11 cellular contexts compared by ENCODE assay signal in genomic region chr6:10402648-10403311, GRCh38. TPM values are rescaled to one million over a fixed set of nuclear protein-coding genes. Genes with fewer than 3 reads are reported as not detected.
DNase-seq lines count a peak whose midpoint lies in the region; ATAC-seq, FAIRE-seq and TF ChIP-seq lines count a peak whose summit lies in the region.
"Had no signal": no experiment of that assay in that cellular context is flagged by ENCODE, and none has a peak within 500 bp of the region (broad histone marks: within the 10 kb centered on the region; RNA-seq: fewer than 3 reads in every experiment).

No MANE protein-coding gene starts in this region.

- H3K4me2 ChIP-seq in PC-3 (ENCODE audit: low read length) (peak overlapping the region; percentile 96), H1 (ENCODE audit: insufficient read depth in 1 of 2, low read depth in 2 of 2, low read length in 2 of 2) (peak overlapping the region in 1 of 2 experiments; percentile 79; a peak in 1 of 4 replicates)

- H4K20me1 ChIP-seq in PC-3 (ENCODE audit: low read length) (peaks cover 3% of the 10 kb centered on the region), H1 (replicated peaks in 1 of 2; ENCODE audit: control insufficient read depth in 1 of 2, insufficient read depth in 2 of 2, low read length in 2 of 2) (peaks cover 0 to 1% of the 10 kb centered on the region in 2 experiments)

- H2BK12ac ChIP-seq in H1 (ENCODE audit: low read depth, low read length) = no peak overlapping the region

- H3F3A ChIP-seq in PC-3 (ENCODE audit: low read length, unreplicated experiment) = peaks cover 6% of the 10 kb centered on the region

- ATAC-seq in activated CD8-positive, alpha-beta memory T cell treated with anti-CD3 and anti-CD28 coated beads, Interleukin-2, amount 10 ng/mL, durations not matched to agents 7 days and 5 days = no peak
- ATAC-seq in PC-3 (no peak), GM19452 (IDR thresholded peaks at IDR 0.05; ENCODE audit: unreplicated experiment) (no peak), sciatic nerve (no peak), GM19324 (IDR thresholded peaks at IDR 0.05; ENCODE audit: low FRiP score, unreplicated experiment) (no peak)
- ATAC-seq in stimulated activated effector memory CD8-positive, alpha-beta T cell treated with anti-CD3 and anti-CD28 coated beads, Interleukin-12 subunit alpha, Interleukin-12 subunit beta, amount 100 ng/mL, for 72 hours = no peak

- H3K4me1 ChIP-seq in PC-3 (ENCODE audit: insufficient read depth, low read length) = peaks cover 70% of the 10 kb centered on the region
- H3K4me1 ChIP-seq in H1 (replicated peaks in 1 of 4; ENCODE audit: control insufficient read depth in 3 of 4, insufficient read depth in 4 of 4, low read length in 3 of 4) = peaks cover 4 to 20% (median 15%) of the 10 kb centered on the region in 4 experiments

- H3K56ac ChIP-seq in H1 (replicated peaks; ENCODE audit: insufficient read length, low read depth, low read length) = no peak overlapping the region

- no peak overlapping the region for H3K4ac ChIP-seq in H1 (replicated peaks; ENCODE audit: insufficient read length, low read depth, low read length)

- DNase-seq in activated CD8-positive, alpha-beta memory T cell treated with anti-CD3 and anti-CD28 coated beads, Interleukin-2, amount 10 ng/mL, durations not matched to agents 7 days and 5 days = no peak
- DNase-seq in activated CD8-positive, alpha-beta memory T cell treated with anti-CD3 and anti-CD28 coated beads for 24 hours = no peak
- peak; percentile 20 for DNase-seq in PC-3
- no peak for DNase-seq in H1 (ENCODE audit: low read depth in 1 of 2, low spot score in 2 of 2)
- DNase-seq in stimulated activated effector memory CD8-positive, alpha-beta T cell treated with anti-CD3 and anti-CD28 coated beads, Interleukin-12 subunit alpha, Interleukin-12 subunit beta, amount 100 ng/mL, for 72 hours (ENCODE audit: low spot score in 2 of 2) = no peak
- DNase-seq in sciatic nerve (ENCODE audit: low spot score) = no peak
- DNase-seq: kidney had no signal

- H3K79me2 ChIP-seq in PC-3 (ENCODE audit: low read length) (peaks cover 58% of the 10 kb centered on the region), H1 (ENCODE audit: control insufficient read depth in 1 of 2, insufficient read depth in 2 of 2, low read length in 2 of 2) (no peaks in the 10 kb centered on the region)

- no peak for TF ChIP-seq RAD21 in H1 (IDR thresholded peaks at IDR 0.05 in 1 of 2, conservative IDR thresholded peaks at IDR 0.05 in 1 of 2; ENCODE audit: low read depth in 2 of 2, low read length in 2 of 2)

- H3K9me3 ChIP-seq in PC-3 (ENCODE audit: low read length) (no peaks in the 10 kb centered on the region), H1 (ENCODE audit: insufficient read depth in 2 of 2, low read depth in 1 of 2, low read length in 1 of 2) (no peaks in the 10 kb centered on the region)

- no peaks in the 10 kb centered on the region for H3K79me1 ChIP-seq in H1 (ENCODE audit: low read depth, low read length)

- H4K8ac ChIP-seq in H1 (ENCODE audit: extremely low read depth, insufficient read depth, low read length) = no peak overlapping the region

- TF ChIP-seq POLR2A in H1 (IDR thresholded peaks at IDR 0.05; ENCODE audit: control extremely low read depth in 1 of 2, low read depth in 2 of 2, low read length in 2 of 2) = no peak

- no peak overlapping the region for H2BK20ac ChIP-seq in H1 (ENCODE audit: low read length)

- peaks cover 9% of the 10 kb centered on the region for H3K23me2 ChIP-seq in H1 (ENCODE audit: low read depth, low read length)

- H2AK5ac ChIP-seq in H1 (ENCODE audit: low read depth, low read length) = no peak overlapping the region

- H3K14ac ChIP-seq in H1 (ENCODE audit: insufficient read length) = no peak overlapping the region

- peaks cover 9% of the 10 kb centered on the region for H3K36me3 Mint-ChIP-seq in activated CD8-positive, alpha-beta memory T cell treated with anti-CD3 and anti-CD28 coated beads, Interleukin-2, amount 10 ng/mL, durations not matched to agents 7 days and 5 days
- no peaks in the 10 kb centered on the region for H3K36me3 Mint-ChIP-seq in stimulated activated effector memory CD8-positive, alpha-beta T cell treated with anti-CD3 and anti-CD28 coated beads, Interleukin-12 subunit alpha, Interleukin-12 subunit beta, amount 100 ng/mL, for 72 hours

- no TSS peak for BruUV-seq in PC-3 (replicated peaks; lab: Mats Ljungman, UMichigan)

- 47% methylated on average over 7 of the region's 7 CpGs; no CpG with 5 or more reads in 1 of the 2 experiments for WGBS in H1 (ENCODE audit: extremely low coverage in 1 of 2, insufficient coverage in 1 of 2, insufficient read length in 1 of 2, insufficient replicate concordance in 2 of 2, low coverage in 1 of 2, low lambda C conversion rate in 2 of 2, missing lambda C conversion rate in 1 of 2), 2 experiments

- no peak for TF ChIP-seq EP300 in H1 (IDR thresholded peaks at IDR 0.05; ENCODE audit: borderline replicate concordance in 1 of 2, low read depth in 2 of 2, low read length in 2 of 2)

- H3K27ac ChIP-seq in PC-3 (ENCODE audit: low read length) (peak overlapping the region; percentile 100), H1 (ENCODE audit: low read depth, low read length) (no peak overlapping the region)

- intact Hi-C loops in PC-3 (cut with micrococcal nuclease) = loop anchor here (10.0 kb wide), 2 partner anchors 258 to 1258 kb away; no protein-coding TSS in a partner anchor
- intact Hi-C loops in sciatic nerve (cut with DNase I) = no loop called here

- CTCF ChIA-PET in activated CD8-positive, alpha-beta memory T cell treated with anti-CD3 and anti-CD28 coated beads, Interleukin-2, amount 10 ng/mL, durations not matched to agents 7 days and 5 days (lab: Charles Lee) = no interaction called here
- CTCF ChIA-PET in PC-3 (lab: Charles Lee) (no interaction called here), H1 (lab: Charles Lee; ENCODE audit: partially characterized antibody) (interaction anchor here (0.8 to 5.5 kb wide), 3 partner anchors 11 to 20 kb away, joined by 3 to 40 read pairs (median 4); partner anchors contain the start of gene TFAP2A)

- no peak overlapping the region for H3K27ac Mint-ChIP-seq in activated CD8-positive, alpha-beta memory T cell treated with anti-CD3 and anti-CD28 coated beads, Interleukin-2, amount 10 ng/mL, durations not matched to agents 7 days and 5 days
- H3K27ac Mint-ChIP-seq in stimulated activated effector memory CD8-positive, alpha-beta T cell treated with anti-CD3 and anti-CD28 coated beads, Interleukin-12 subunit alpha, Interleukin-12 subunit beta, amount 100 ng/mL, for 72 hours = no peak overlapping the region

- H3K4me3 Mint-ChIP-seq in activated CD8-positive, alpha-beta memory T cell treated with anti-CD3 and anti-CD28 coated beads, Interleukin-2, amount 10 ng/mL, durations not matched to agents 7 days and 5 days = peak overlapping the region; percentile 69
- peak overlapping the region; percentile 68 for H3K4me3 Mint-ChIP-seq in stimulated activated effector memory CD8-positive, alpha-beta T cell treated with anti-CD3 and anti-CD28 coated beads, Interleukin-12 subunit alpha, Interleukin-12 subunit beta, amount 100 ng/mL, for 72 hours

- POLR2A ChIA-PET in PC-3 (lab: Charles Lee; ENCODE audit: unreplicated experiment) = no interaction called here
- POLR2A ChIA-PET in H1 (lab: Charles Lee; ENCODE audit: partially characterized antibody) = interaction anchor here (1.2 kb wide), 1 partner anchor 10 kb away, joined by 3 read pairs; no protein-coding TSS in a partner anchor

- FAIRE-seq in H1 (lab: Jason Lieb, UNC) = no peak
- FAIRE-seq: kidney, urothelium cell line had no signal

- no peaks in the 10 kb centered on the region for H3K27me3 ChIP-seq in PC-3 (ENCODE audit: low read length)
- peaks cover 64 to 92% (median 79%) of the 10 kb centered on the region in 4 experiments for H3K27me3 ChIP-seq in H1 (replicated peaks in 1 of 4; ENCODE audit: control insufficient read depth in 3 of 4, extremely low read depth in 1 of 4, insufficient read depth in 3 of 4, low read length in 3 of 4)

- H3K23ac ChIP-seq in H1 (ENCODE audit: insufficient read length) = no peak overlapping the region

- H3K4me1 Mint-ChIP-seq in activated CD8-positive, alpha-beta memory T cell treated with anti-CD3 and anti-CD28 coated beads, Interleukin-2, amount 10 ng/mL, durations not matched to agents 7 days and 5 days = peaks cover 17% of the 10 kb centered on the region
- no peaks in the 10 kb centered on the region for H3K4me1 Mint-ChIP-seq in stimulated activated effector memory CD8-positive, alpha-beta T cell treated with anti-CD3 and anti-CD28 coated beads, Interleukin-12 subunit alpha, Interleukin-12 subunit beta, amount 100 ng/mL, for 72 hours

- peak overlapping the region; percentile 70 for H3K4me3 ChIP-seq in PC-3 (ENCODE audit: low read length)
- no peak overlapping the region; a peak in 1 of 8 replicates for H3K4me3 ChIP-seq in H1 (ENCODE audit: extremely low read depth in 1 of 4, insufficient read depth in 2 of 4, low read depth in 3 of 4, low read length in 4 of 4)

- TF ChIP-seq CTCF in PC-3 (conservative IDR thresholded peaks at IDR 0.05; ENCODE audit: low read depth, low read length) = no peak
- no peak for TF ChIP-seq CTCF in H1 (IDR thresholded peaks at IDR 0.05; ENCODE audit: control extremely low read depth in 1 of 3, insufficient read depth in 1 of 3, low read depth in 1 of 3, low read length in 3 of 3)

- no peak overlapping the region for H2AFZ ChIP-seq in PC-3 (ENCODE audit: low read length)
- H2AFZ ChIP-seq in H1 (ENCODE audit: low read length) = no peak overlapping the region

- peak overlapping the region; percentile 97 for H3K9ac ChIP-seq in PC-3 (ENCODE audit: low read length)
- no peak overlapping the region for H3K9ac ChIP-seq in H1 (replicated peaks in 1 of 4; ENCODE audit: extremely low read depth in 1 of 4, low read depth in 3 of 4, low read length in 3 of 4)

- no peak overlapping the region for H4K5ac ChIP-seq in H1 (ENCODE audit: insufficient read length, low read depth, low read length)

- H3K18ac ChIP-seq in H1 (ENCODE audit: extremely low read depth, low read length) = no peak overlapping the region

- no peaks in the 10 kb centered on the region for H3K9me3 Mint-ChIP-seq in activated CD8-positive, alpha-beta memory T cell treated with anti-CD3 and anti-CD28 coated beads, Interleukin-2, amount 10 ng/mL, durations not matched to agents 7 days and 5 days (ENCODE audit: low read depth)
- H3K9me3 Mint-ChIP-seq in stimulated activated effector memory CD8-positive, alpha-beta T cell treated with anti-CD3 and anti-CD28 coated beads, Interleukin-12 subunit alpha, Interleukin-12 subunit beta, amount 100 ng/mL, for 72 hours = peaks cover 6% of the 10 kb centered on the region

- no peaks in the 10 kb centered on the region for H3K9me2 ChIP-seq in PC-3 (replicated peaks; ENCODE audit: low read length)

- peaks cover 79% of the 10 kb centered on the region for H3K27me3 Mint-ChIP-seq in activated CD8-positive, alpha-beta memory T cell treated with anti-CD3 and anti-CD28 coated beads, Interleukin-2, amount 10 ng/mL, durations not matched to agents 7 days and 5 days

- no peak overlapping the region for H2BK5ac ChIP-seq in H1 (ENCODE audit: low read depth, low read length)

- no peak overlapping the region for H2BK15ac ChIP-seq in H1 (ENCODE audit: low read length)

- H3K36me3 ChIP-seq in PC-3 (ENCODE audit: low read depth, low read length) = peaks cover 57% of the 10 kb centered on the region
- H3K36me3 ChIP-seq in H1 (ENCODE audit: control insufficient read depth in 2 of 4, insufficient read depth in 4 of 4, low read length in 3 of 4) = no peaks in the 10 kb centered on the region; a peak in 1 of 8 replicates
- H3K36me3 ChIP-seq: esophagus muscularis mucosa had no signal

- H4K91ac ChIP-seq in H1 (replicated peaks; ENCODE audit: insufficient read length, low read length) = no peak overlapping the region

- no peak overlapping the region for H2BK120ac ChIP-seq in H1 (replicated peaks; ENCODE audit: low read depth, low read length)

RNA-seq across cellular contexts. Expression of gene TFAP2A, which starts 12.1 kb away (rescaled TPM):
- total RNA-seq in activated CD8-positive, alpha-beta memory T cell treated with anti-CD3 and anti-CD28 coated beads, Interleukin-2, amount 10 ng/mL, durations not matched to agents 7 days and 5 days = under 1 TPM; 0.18 to 0.21 TPM
- total RNA-seq in PC-3 (2014; rRNA removed) (29.4 and 35.5 TPM in 2 replicates), sciatic nerve (1.6 TPM)
- 0.10 TPM in 1 of 2 replicates, not detected in the other for total RNA-seq in H1 (2021; fragmentation: NEBNext Ultra II Directional; extraction: Animal tissue kit (Norgen Biotek cat#: 25700))
- 0.23 and 0.24 TPM in 2 replicates for polyA plus RNA-seq in H1 (2011; rRNA removed)
- 0.12 TPM for polyA plus RNA-seq in H1 (2011; cell fraction: cytosol; rRNA removed)
- 0.24 TPM for polyA plus RNA-seq in H1 (2011; cell fraction: nucleus; rRNA removed)
- polyA plus RNA-seq in H1 (2012, experiment 1 of 2) = 0.25 to 0.49 TPM (median 0.33 TPM) in 4 replicates
- polyA plus RNA-seq in H1 (2012, experiment 2 of 2) = 0.30 TPM
- 0.08 TPM for polyA plus RNA-seq in H1 (2013, experiment 1 of 2)
- polyA plus RNA-seq in H1 (2013, experiment 2 of 2) = 0.07 TPM
- polyA minus RNA-seq in H1 (2011; rRNA and poly(A)+ RNA removed) = 0.41 TPM in 1 of 2 replicates, not detected in the other
- 2.3 TPM for polyA minus RNA-seq in H1 (2011; cell fraction: cytosol; rRNA and poly(A)+ RNA removed)
- 1.1 TPM for polyA minus RNA-seq in H1 (2011; cell fraction: nucleus; rRNA and poly(A)+ RNA removed)

Comparison
In these comparisons a context has a peak if more than half of its experiments do, and no peak if none do; other contexts are left out.
1. RNA of gene TFAP2A, which starts 12.1 kb away (total RNA-seq): 29.4 to 35.5 TPM in PC-3; 1.6 TPM in sciatic nerve (single experiment), 0.18 to 0.21 TPM in activated CD8-positive, alpha-beta memory T cell treated with anti-CD3 and anti-CD28 coated beads, Interleukin-2, amount 10 ng/mL, durations not matched to agents 7 days and 5 days and 0.10 TPM in H1; every median in the first group is over 10 times any median in the second.